ENCODE assay signal across 24 cellular contexts in genomic region chr22:30010789-30011405, GRCh38.
"Had no signal": no experiment of that assay in that cellular context is flagged by ENCODE, and none has a peak within 500 bp of the region (broad histone marks: within the 10 kb centered on the region; RNA-seq: fewer than 3 reads in every experiment).

No MANE protein-coding gene starts in this region.

- H3K27ac ChIP-seq: coronary artery, gastroesophageal sphincter, ovary, spleen had no signal

- H3K9me3 Mint-ChIP-seq: activated B cell treated with CpG ODN at 0.5 μM for 24 hours; activated naive CD4-positive, alpha-beta T cell treated with anti-CD3 and anti-CD28 coated beads for 36 hours; activated naive CD8-positive, alpha-beta T cell treated with anti-CD3 and anti-CD28 coated beads, Interleukin-2, amount 10 ng/mL, durations not matched to agents 7 days and 5 days; natural killer cell; T-helper 1 cell treated with Interleukin-12 subunit alpha and Interleukin-12 subunit beta and Interleukin-4 antibody, amounts not matched to agents 30 μg/mL and 1 μg/mL, for 36 hours had no signal

- H3K4me3 Mint-ChIP-seq: activated B cell treated with CpG ODN at 0.5 μM for 24 hours; activated CD4-positive, alpha-beta T cell treated with anti-CD3 and anti-CD28 coated beads for 36 hours; activated naive CD4-positive, alpha-beta T cell treated with anti-CD3 and anti-CD28 coated beads for 36 hours; activated naive CD8-positive, alpha-beta T cell treated with anti-CD3 and anti-CD28 coated beads, Interleukin-2, amount 10 ng/mL, durations not matched to agents 7 days and 5 days; natural killer cell; T-helper 1 cell treated with Interleukin-12 subunit alpha and Interleukin-12 subunit beta and Interleukin-4 antibody, amounts not matched to agents 30 μg/mL and 1 μg/mL, for 36 hours had no signal

- DNase-seq: activated B cell treated with CpG ODN at 0.5 μM for 24 hours; activated CD4-positive, alpha-beta T cell treated with anti-CD3 and anti-CD28 coated beads for 36 hours; activated CD4-positive, alpha-beta T cell treated with anti-CD3 and anti-CD28 coated beads, Interleukin-2, amount 50 U/mL, for 48 hours; activated CD8-positive, alpha-beta memory T cell treated with anti-CD3 and anti-CD28 coated beads, Interleukin-2, amount 50 U/mL, for 48 hours; activated naive CD4-positive, alpha-beta T cell treated with anti-CD3 and anti-CD28 coated beads for 36 hours; activated naive CD8-positive, alpha-beta T cell treated with anti-CD3 and anti-CD28 coated beads, Interleukin-2, amount 10 ng/mL, durations not matched to agents 7 days and 5 days; activated T-cell treated with anti-CD3 and anti-CD28 coated beads, Interleukin-2, amount 50 U/mL, for 48 hours; amygdala; cerebellar nuclear complex; head of caudate nucleus; hypothalamus; left ventricle myocardium superior; mammary epithelial cell; midbrain; natural killer cell; ovary; spleen; stimulated activated CD4-positive, alpha-beta T cell treated with anti-CD3 and anti-CD28 coated beads, Interleukin-4, amount 100 ng/mL, for 1 hour; stimulated activated naive CD4-positive, alpha-beta T cell; T1000 had no signal

- H3K27me3 Mint-ChIP-seq: activated B cell treated with CpG ODN at 0.5 μM for 24 hours; activated CD4-positive, alpha-beta T cell treated with anti-CD3 and anti-CD28 coated beads for 36 hours; activated naive CD8-positive, alpha-beta T cell treated with anti-CD3 and anti-CD28 coated beads, Interleukin-2, amount 10 ng/mL, durations not matched to agents 7 days and 5 days had no signal

- H3K4me1 ChIP-seq: gastroesophageal sphincter, spleen had no signal

- H3K9me3 ChIP-seq: gastroesophageal sphincter, ovary, prostate gland, spleen had no signal

- H3K27me3 ChIP-seq: gastroesophageal sphincter, ovary, spleen had no signal

- H3K4me3 ChIP-seq: coronary artery, gastroesophageal sphincter, ovary, prostate gland, spleen had no signal

- H3K36me3 ChIP-seq: ovary, prostate gland had no signal

- H3K4me1 Mint-ChIP-seq: activated B cell treated with CpG ODN at 0.5 μM for 24 hours; activated CD4-positive, alpha-beta T cell treated with anti-CD3 and anti-CD28 coated beads for 36 hours had no signal

- ATAC-seq: activated CD4-positive, alpha-beta T cell treated with anti-CD3 and anti-CD28 coated beads for 36 hours; gastroesophageal sphincter; left ventricle myocardium superior; natural killer cell had no signal

- H3K27ac Mint-ChIP-seq: activated B cell treated with CpG ODN at 0.5 μM for 24 hours; activated CD4-positive, alpha-beta T cell treated with anti-CD3 and anti-CD28 coated beads for 36 hours; activated naive CD4-positive, alpha-beta T cell treated with anti-CD3 and anti-CD28 coated beads for 36 hours; activated naive CD8-positive, alpha-beta T cell treated with anti-CD3 and anti-CD28 coated beads, Interleukin-2, amount 10 ng/mL, durations not matched to agents 7 days and 5 days; natural killer cell; T-helper 1 cell treated with Interleukin-12 subunit alpha and Interleukin-12 subunit beta and Interleukin-4 antibody, amounts not matched to agents 30 μg/mL and 1 μg/mL, for 36 hours had no signal
